ENCODE assay signal across 32 cellular contexts in genomic region chr3:153442386-153442785, GRCh38.
DNase-seq lines count a peak whose midpoint lies in the region; ATAC-seq and TF ChIP-seq lines count a peak whose summit lies in the region.
"Had no signal": no experiment of that assay in that cellular context is flagged by ENCODE, and none has a peak within 500 bp of the region (broad histone marks: within the 10 kb centered on the region; RNA-seq: fewer than 3 reads in every experiment).

No MANE protein-coding gene starts in this region.

- POLR2A ChIA-PET in activated CD4-positive, alpha-beta T cell treated with anti-CD3 and anti-CD28 coated beads for 36 hours (lab: Charles Lee): interaction anchor here (0.6 kb wide), 1 partner anchor 37 kb away, joined by 3 read pairs; no protein-coding TSS in a partner anchor

- H3K27ac ChIP-seq in foreskin keratinocyte (no peak overlapping the region), esophagus squamous epithelium (no peak overlapping the region), neuronal stem cell (replicated peaks; ENCODE audit: low read length) (no peak overlapping the region)
- H3K27ac ChIP-seq: coronary artery, gastrocnemius medialis, HL-60, sigmoid colon, transverse colon had no signal

- intact Hi-C loops in activated CD4-positive, alpha-beta T cell treated with anti-CD3 and anti-CD28 coated beads for 36 hours (cut with DNase I, micrococcal nuclease): loop anchor here in 1 of 2 experiments (10.0 kb wide), 1 partner anchor 278 kb away; the partner anchor contains the start of gene RAP2B
- intact Hi-C loops in esophagus squamous epithelium (cut with DNase I): no loop called here

- H3K36me3 Mint-ChIP-seq in activated CD4-positive, alpha-beta T cell treated with anti-CD3 and anti-CD28 coated beads for 36 hours (ENCODE audit: low read depth): no peaks in the 10 kb centered on the region
- H3K36me3 Mint-ChIP-seq: activated naive CD8-positive, alpha-beta T cell; CD8-positive, alpha-beta T cell; natural killer cell treated with Interleukin-12 subunit alpha and Interleukin-12 subunit beta and Interleukin-15 and Interleukin-18, amount 100 ng/mL, for 72 hours; stimulated activated effector memory CD8-positive, alpha-beta T cell treated with anti-CD3 and anti-CD28 coated beads, Interleukin-12 subunit alpha, Interleukin-12 subunit beta, amount 100 ng/mL, for 72 hours had no signal

- H2BK5ac ChIP-seq in neuronal stem cell (ENCODE audit: low read length): no peak overlapping the region

- WGBS in esophagus squamous epithelium, 2 donors: 64 to 75% methylated on average over 2 of the region's 2 CpGs
- WGBS in neuronal stem cell (ENCODE audit: extremely low coverage in 2 of 2, insufficient read length in 2 of 2, insufficient replicate concordance in 1 of 2), 2 donors: no CpG with 5 or more reads among the region's 2 CpGs

- no peaks in the 10 kb centered on the region for H3K36me3 ChIP-seq in esophagus squamous epithelium
- H3K36me3 ChIP-seq in neuronal stem cell (replicated peaks in 1 of 2; ENCODE audit: control insufficient read depth in 2 of 2, insufficient read depth in 2 of 2, low read length in 2 of 2): no peaks in the 10 kb centered on the region
- H3K36me3 ChIP-seq: gastrocnemius medialis, sigmoid colon, transverse colon had no signal

- no peak overlapping the region for H4K91ac ChIP-seq in neuronal stem cell (ENCODE audit: low read depth, low read length, poor library complexity)

- CTCF ChIA-PET in activated CD4-positive, alpha-beta T cell treated with anti-CD3 and anti-CD28 coated beads for 36 hours (lab: Charles Lee): interaction anchor here (0.6 kb wide), 1 partner anchor 11 kb away, joined by 3 read pairs; no protein-coding TSS in a partner anchor

- H3K4me1 Mint-ChIP-seq in activated CD4-positive, alpha-beta T cell treated with anti-CD3 and anti-CD28 coated beads for 36 hours: peaks cover 24% of the 10 kb centered on the region

- H3K27me3 Mint-ChIP-seq in activated CD4-positive, alpha-beta T cell treated with anti-CD3 and anti-CD28 coated beads for 36 hours: no peaks in the 10 kb centered on the region
- H3K27me3 Mint-ChIP-seq: activated naive CD8-positive, alpha-beta T cell; natural killer cell treated with Interleukin-12 subunit alpha and Interleukin-12 subunit beta and Interleukin-15 and Interleukin-18, amount 100 ng/mL, for 72 hours had no signal

- H3K4me3 ChIP-seq in esophagus squamous epithelium (no peak overlapping the region), neuronal stem cell (ENCODE audit: low read length in 2 of 2) (no peak overlapping the region)
- H3K4me3 ChIP-seq: coronary artery, gastrocnemius medialis, mucosa of descending colon, sigmoid colon, transverse colon had no signal

- H2AFZ ChIP-seq in neuronal stem cell (ENCODE audit: low read length): no peak overlapping the region

- TF ChIP-seq POLR2A in esophagus squamous epithelium (IDR thresholded peaks at IDR 0.05): no peak

- no peak overlapping the region for H3K4ac ChIP-seq in neuronal stem cell (ENCODE audit: low read length)

- H3K9me3 Mint-ChIP-seq in activated CD4-positive, alpha-beta T cell treated with anti-CD3 and anti-CD28 coated beads for 36 hours (ENCODE audit: low read depth): no peaks in the 10 kb centered on the region
- H3K9me3 Mint-ChIP-seq: CD8-positive, alpha-beta T cell; natural killer cell treated with Interleukin-12 subunit alpha and Interleukin-12 subunit beta and Interleukin-15 and Interleukin-18, amount 100 ng/mL, for 72 hours; stimulated activated effector memory CD8-positive, alpha-beta T cell treated with anti-CD3 and anti-CD28 coated beads, Interleukin-12 subunit alpha, Interleukin-12 subunit beta, amount 100 ng/mL, for 72 hours had no signal

- H3K27ac Mint-ChIP-seq in activated CD4-positive, alpha-beta T cell treated with anti-CD3 and anti-CD28 coated beads for 36 hours: no peak overlapping the region
- H3K27ac Mint-ChIP-seq: activated naive CD8-positive, alpha-beta T cell; natural killer cell treated with Interleukin-12 subunit alpha and Interleukin-12 subunit beta and Interleukin-15 and Interleukin-18, amount 100 ng/mL, for 72 hours; stimulated activated effector memory CD8-positive, alpha-beta T cell treated with anti-CD3 and anti-CD28 coated beads, Interleukin-12 subunit alpha, Interleukin-12 subunit beta, amount 100 ng/mL, for 72 hours had no signal

- DNase-seq in activated CD4-positive, alpha-beta T cell treated with anti-CD3 and anti-CD28 coated beads for 36 hours: no peak
- no peak for DNase-seq in activated CD4-positive, alpha-beta T cell treated with anti-CD3 and anti-CD28 coated beads, Interleukin-2, amount 50 U/mL, for 48 hours
- peak; percentile 35 for DNase-seq in amniotic epithelial cell (ENCODE audit: low read depth)
- DNase-seq in foreskin keratinocyte: peak; percentile 3 to 12
- DNase-seq in esophagus squamous epithelium (lab: John Stamatoyannopoulos, UW): no peak
- DNase-seq in neuronal stem cell (ENCODE audit: low spot score): no peak
- no peak for DNase-seq in G401 (ENCODE audit: low spot score)
- DNase-seq: 8988T; activated CD8-positive, alpha-beta memory T cell treated with anti-CD3 and anti-CD28 coated beads for 24 hours; activated effector memory CD4-positive, alpha-beta T cell treated with anti-CD3 and anti-CD28 coated beads, Interleukin-2, amount 50 U/mL, for 16 hours; activated T-cell treated with anti-CD3 and anti-CD28 coated beads for 4 hours; aorta; CD8-positive, alpha-beta T cell; effector memory CD4-positive, alpha-beta T cell; gastrocnemius medialis; HCEC 1CT; KG1; kidney glomerular epithelial cell; mucosa of descending colon; NCI-H1417 treated with DMSO at 0.1 percent for 48 hours; NCI-H2029 treated with DMSO at 0.1 percent for 48 hours; NCI-H526; Right ventricle myocardium superior; sigmoid colon; stimulated activated CD4-positive, alpha-beta T cell treated with anti-CD3 and anti-CD28 coated beads, Interleukin-15, amount 100 ng/mL, for 24 hours; transverse colon had no signal

- TF ChIP-seq CTCF in foreskin keratinocyte (conservative IDR thresholded peaks at IDR 0.05) (no peak), esophagus squamous epithelium (IDR thresholded peaks at IDR 0.05) (no peak)

- no peak overlapping the region for H2BK120ac ChIP-seq in neuronal stem cell (ENCODE audit: low read depth, low read length)

- H3K4me3 Mint-ChIP-seq in activated CD4-positive, alpha-beta T cell treated with anti-CD3 and anti-CD28 coated beads for 36 hours: no peak overlapping the region
- H3K4me3 Mint-ChIP-seq: activated naive CD8-positive, alpha-beta T cell; CD8-positive, alpha-beta T cell; natural killer cell treated with Interleukin-12 subunit alpha and Interleukin-12 subunit beta and Interleukin-15 and Interleukin-18, amount 100 ng/mL, for 72 hours; stimulated activated effector memory CD8-positive, alpha-beta T cell treated with anti-CD3 and anti-CD28 coated beads, Interleukin-12 subunit alpha, Interleukin-12 subunit beta, amount 100 ng/mL, for 72 hours had no signal

- in situ Hi-C loops in G401 (cut with HindIII; ENCODE audit: low sequenced_read_pairs): no loop called here

- H2BK15ac ChIP-seq in neuronal stem cell (ENCODE audit: low read length): no peak overlapping the region

- no peak overlapping the region for H3K18ac ChIP-seq in neuronal stem cell (ENCODE audit: low read length)

- H3K4me1 ChIP-seq in foreskin keratinocyte (no peaks in the 10 kb centered on the region), esophagus squamous epithelium (no peaks in the 10 kb centered on the region), neuronal stem cell (ENCODE audit: control insufficient read depth in 2 of 2, insufficient read depth in 1 of 2, low read depth in 1 of 2, low read length in 2 of 2) (no peaks in the 10 kb centered on the region)
- H3K4me1 ChIP-seq: gastrocnemius medialis, sigmoid colon had no signal

- H3K9ac ChIP-seq in neuronal stem cell (ENCODE audit: low read depth, low read length, poor library complexity): no peak overlapping the region

- no peak overlapping the region for H4K8ac ChIP-seq in neuronal stem cell (ENCODE audit: low read depth, low read length)

- no peak overlapping the region for H2BK12ac ChIP-seq in neuronal stem cell (ENCODE audit: low read length)

- no peak overlapping the region for H3K23ac ChIP-seq in neuronal stem cell (ENCODE audit: low read depth, low read length, poor library complexity)

- H3K27me3 ChIP-seq in foreskin keratinocyte (no peaks in the 10 kb centered on the region), esophagus squamous epithelium (no peaks in the 10 kb centered on the region), neuronal stem cell (ENCODE audit: control insufficient read depth in 3 of 3, insufficient read depth in 3 of 3, low read depth in 1 of 3, low read length in 3 of 3) (no peaks in the 10 kb centered on the region)
- H3K27me3 ChIP-seq: gastrocnemius medialis, sigmoid colon, transverse colon had no signal

- peak; percentile 39 for ATAC-seq in activated CD4-positive, alpha-beta T cell treated with anti-CD3 and anti-CD28 coated beads for 36 hours
- ATAC-seq in foreskin keratinocyte: no peak
- no peak for ATAC-seq in HG02759 (IDR thresholded peaks at IDR 0.05; ENCODE audit: unreplicated experiment)
- ATAC-seq: CD8-positive, alpha-beta T cell; gastrocnemius medialis; mucosa of descending colon; natural killer cell treated with Interleukin-12 subunit alpha and Interleukin-12 subunit beta and Interleukin-15 and Interleukin-18, amount 100 ng/mL, for 72 hours had no signal

- H3K9me3 ChIP-seq in esophagus squamous epithelium (no peaks in the 10 kb centered on the region), neuronal stem cell (replicated peaks in 1 of 2; ENCODE audit: control insufficient read depth in 2 of 2, insufficient read depth in 1 of 2, low read depth in 1 of 2, low read length in 2 of 2) (no peaks in the 10 kb centered on the region)
- H3K9me3 ChIP-seq: gastrocnemius medialis, mucosa of descending colon, sigmoid colon, transverse colon had no signal

- no peak overlapping the region for H3K14ac ChIP-seq in neuronal stem cell (ENCODE audit: low read length)

- no peaks in the 10 kb centered on the region for H3K79me1 ChIP-seq in neuronal stem cell (ENCODE audit: low read depth, low read length)

- H3K4me2 ChIP-seq in neuronal stem cell (ENCODE audit: insufficient read depth, low read length, poor library complexity, severe bottlenecking): no peak overlapping the region

- no peak overlapping the region for H2AK5ac ChIP-seq in neuronal stem cell (ENCODE audit: low read depth, low read length)

Comparison
In these comparisons a context has a peak if more than half of its experiments do, and no peak if none do; other contexts are left out.
1. DNase-seq: peak in amniotic epithelial cell (single experiment) and foreskin keratinocyte (2 of 2); none in activated CD4-positive, alpha-beta T cell treated with anti-CD3 and anti-CD28 coated beads for 36 hours (single experiment), activated CD4-positive, alpha-beta T cell treated with anti-CD3 and anti-CD28 coated beads, Interleukin-2, amount 50 U/mL, for 48 hours (0 of 2), esophagus squamous epithelium (single experiment), neuronal stem cell (single experiment) and G401 (single experiment).